In the genomic region with DNA sequence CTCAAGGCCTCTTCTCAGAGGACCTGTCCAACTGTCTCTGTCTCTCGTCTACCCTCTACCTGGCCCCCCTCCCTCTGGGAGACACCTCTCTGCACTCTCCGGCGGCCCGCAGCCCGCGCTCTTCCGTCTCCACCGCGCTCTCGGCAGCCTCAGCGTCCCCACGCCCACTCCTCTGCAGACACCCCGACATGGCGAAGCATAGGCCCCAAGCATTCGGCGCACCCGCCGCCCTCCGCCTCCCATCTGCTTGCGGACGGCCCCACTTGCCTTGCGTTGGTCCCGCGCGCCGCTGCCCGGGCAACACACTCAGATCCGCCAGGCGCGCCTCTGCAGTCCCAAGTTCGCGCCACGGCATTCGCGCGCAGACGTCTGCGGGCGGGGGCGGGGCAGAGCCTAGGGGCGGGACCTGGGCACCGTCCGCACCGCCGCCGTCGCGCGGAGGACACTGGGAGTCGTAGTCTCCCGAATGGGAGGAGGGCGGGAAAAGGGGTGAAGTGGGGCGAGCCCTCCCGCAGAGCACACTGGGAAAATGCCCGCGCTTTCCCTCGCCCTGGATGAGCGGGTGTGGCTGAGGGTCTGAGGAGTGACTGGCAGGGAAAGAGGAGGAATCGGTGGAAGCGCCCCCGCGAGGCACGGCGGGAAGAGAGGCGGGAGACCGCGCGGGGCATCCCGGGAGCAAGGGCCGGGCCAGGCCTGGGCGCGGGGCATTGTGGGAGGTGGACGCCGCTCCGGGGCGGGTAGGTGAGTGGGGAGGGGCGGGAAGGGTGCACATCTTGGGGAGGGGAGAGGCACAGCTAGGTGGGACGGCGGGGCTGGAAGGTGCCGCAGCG, we compare ENCODE assay signal across 8 cellular contexts. TPM values are rescaled to one million over a fixed set of nuclear protein-coding genes. Genes with fewer than 3 reads are reported as not detected.
DNase-seq lines count a peak whose midpoint lies in the region; ATAC-seq, FAIRE-seq and TF ChIP-seq lines count a peak whose summit lies in the region.

A gene (minus strand): TSS at position 371 of the 830 bp plus-strand sequence. CDS start 4,778 bp downstream, outside the sequence.
A gene (plus strand): TSS at position 707 of the 830 bp plus-strand sequence. CDS start 1,123 bp downstream, outside the sequence.

- H3K4me3 Mint-ChIP-seq in endothelial cell (ENCODE audit: unreplicated experiment): peak within 1 kb of the TSS; percentile 95

- no peaks in the 10 kb centered on the region for H3F3A ChIP-seq in OCI-LY1 (ENCODE audit: insufficient read depth, low read length)

- no peaks in the 10 kb centered on the region for H3K9me2 ChIP-seq in OCI-LY1 (ENCODE audit: low read depth, low read length)

- H3K27me3 ChIP-seq in OCI-LY1 (ENCODE audit: insufficient read depth, low read length): no peaks in the 10 kb centered on the region

- H3K79me2 ChIP-seq in OCI-LY1 (ENCODE audit: insufficient read depth, low read length): peaks cover 24% of the 10 kb centered on the region

- H3K27me3 Mint-ChIP-seq in endothelial cell (ENCODE audit: unreplicated experiment): peaks cover 8% of the 10 kb centered on the region

- H3K9me3 ChIP-seq in OCI-LY1 (ENCODE audit: low read length): no peaks in the 10 kb centered on the region

- H3K9me3 Mint-ChIP-seq in endothelial cell (ENCODE audit: unreplicated experiment): no peaks in the 10 kb centered on the region

- H3K36me3 ChIP-seq in OCI-LY1 (ENCODE audit: insufficient read depth, low read length): peaks cover 30% of the 10 kb centered on the region; the same call in 1 of the 2 replicates

- TF ChIP-seq CTCF in D721Med (IDR thresholded peaks at IDR 0.05; ENCODE audit: insufficient read depth, missing control alignments): no peak
- TF ChIP-seq CTCF in OCI-LY1 (IDR thresholded peaks at IDR 0.05; ENCODE audit: low read length): no peak
- no peak for TF ChIP-seq CTCF in endothelial cell (IDR thresholded peaks at IDR 0.05; ENCODE audit: unreplicated experiment)

- peak within 1 kb of the TSS; percentile 94 for H3K9ac ChIP-seq in OCI-LY1 (ENCODE audit: low read length)

- H3K4me3 ChIP-seq in OCI-LY1 (ENCODE audit: low read depth, low read length, poor library complexity, severe bottlenecking): peak within 1 kb of the TSS; percentile 96

- H3K4me1 Mint-ChIP-seq in endothelial cell (ENCODE audit: unreplicated experiment): peaks cover 8% of the 10 kb centered on the region

- no peak for FAIRE-seq in D721Med (lab: Jason Lieb, UNC)

- peak; percentile 67 for ATAC-seq in GM21447 (IDR thresholded peaks at IDR 0.05; ENCODE audit: unreplicated experiment)

- H3K4me2 ChIP-seq in OCI-LY1 (ENCODE audit: low read length): peak within 1 kb of the TSS; percentile 97

- DNase-seq in D721Med (ENCODE audit: insufficient read length, low spot score) (peak; percentile 98), HuH-7 (ENCODE audit: low spot score) (peak; percentile 98), endothelial cell (ENCODE audit: low spot score) (peak; percentile 87), middle frontal gyrus (ENCODE audit: extremely low spot score, low spot score) (peak; percentile 92)
- DNase-seq in activated CD8-positive, alpha-beta memory T cell treated with anti-CD3 and anti-CD28 coated beads, Interleukin-2, amount 50 U/mL, for 48 hours: peak; percentile 93
- DNase-seq in stimulated activated CD8-positive, alpha-beta memory T cell treated with anti-CD3 and anti-CD28 coated beads, Interleukin-2, amount 100 ng/mL, for 1 hour (ENCODE audit: low read depth in 2 of 2): peak; percentile 79 to 83

- peak within 1 kb of the TSS; percentile 79 for H3K27ac ChIP-seq in OCI-LY1 (ENCODE audit: low read depth, low read length, poor library complexity, severe bottlenecking)

- H3K4me1 ChIP-seq in OCI-LY1 (ENCODE audit: insufficient read depth, low read length, severe bottlenecking): peaks cover 31% of the 10 kb centered on the region

- no peak within 1 kb of the TSS for H2AFZ ChIP-seq in OCI-LY1 (ENCODE audit: low read length)

- no peaks in the 10 kb centered on the region for H4K20me1 ChIP-seq in OCI-LY1 (ENCODE audit: insufficient read depth, low read length)

- peak within 1 kb of the TSS; percentile 91 for H3K27ac Mint-ChIP-seq in endothelial cell (ENCODE audit: unreplicated experiment)

- H3K36me3 Mint-ChIP-seq in endothelial cell (ENCODE audit: low read depth, unreplicated experiment): peaks cover 24% of the 10 kb centered on the region

RNA-seq across cellular contexts. Expression of the first gene that starts in this region (rescaled TPM):
- total RNA-seq in endothelial cell (ENCODE audit: unreplicated experiment): 51.5 TPM

RNA-seq across cellular contexts. Expression of the second gene that starts in this region (rescaled TPM):
- total RNA-seq in endothelial cell (ENCODE audit: unreplicated experiment): 8.8 TPM

Comparison
In these comparisons a context has a peak if more than half of its experiments do, and no peak if none do; other contexts are left out.
1. Peak in every context shown above with its lines: DNase-seq, ATAC-seq, H3K4me3 ChIP-seq and H3K27ac ChIP-seq.